In genomic region chr15:70323111-70323851, GRCh38 we compare ENCODE assay signal across 11 cellular contexts.
A peak's percentile ranks its signal among the peaks of the same experiment; 100 is the strongest.
DNase-seq lines count a peak whose midpoint lies in the region; ATAC-seq, FAIRE-seq and TF ChIP-seq lines count a peak whose summit lies in the region.
"Had no signal": no experiment of that assay in that cellular context is flagged by ENCODE, and none has a peak within 500 bp of the region (broad histone marks: within the 10 kb centered on the region; RNA-seq: fewer than 3 reads in every experiment).

No MANE protein-coding gene starts in this region.

- H3K9me3 ChIP-seq in liver (ENCODE audit: control insufficient read depth in 4 of 4, low read length in 3 of 4) (no peaks in the 10 kb centered on the region), HepG2 (ENCODE audit: low read length) (no peaks in the 10 kb centered on the region), mucosa of rectum (ENCODE audit: control insufficient read depth in 2 of 2, low read length in 2 of 2) (no peaks in the 10 kb centered on the region), aorta (ENCODE audit: control insufficient read depth, low read length) (no peaks in the 10 kb centered on the region)

- BruUV-seq in HepG2 (replicated peaks; lab: Mats Ljungman, UMichigan), result no TSS peak

- no peak for FAIRE-seq in HepG2 (lab: Jason Lieb, UNC)
- FAIRE-seq: endothelial cell of umbilical vein had no signal

- TF ChIP-seq POLR2A in HepG2 (IDR thresholded peaks at IDR 0.05; ENCODE audit: insufficient read depth in 1 of 2, low read depth in 2 of 2, low read length in 2 of 2), result no peak

- peak in 1 of 2 donors; percentile 44 for TF ChIP-seq RAD21 in liver (IDR thresholded peaks at IDR 0.05)
- TF ChIP-seq RAD21 in HepG2 (CRISPR knock-in tag; IDR thresholded peaks at IDR 0.05), result no peak

- no peak overlapping the region for H3K9ac ChIP-seq in liver (ENCODE audit: low read depth in 1 of 2, low read length in 2 of 2)
- no peak overlapping the region for H3K9ac ChIP-seq in HepG2 (ENCODE audit: insufficient read depth, low read depth, low read length)
- H3K9ac ChIP-seq in mucosa of rectum (ENCODE audit: low read depth in 1 of 2, low read length in 2 of 2), result no peak overlapping the region
- H3K9ac ChIP-seq: parathyroid adenoma had no signal

- H3K27ac ChIP-seq in liver (ENCODE audit: low read depth in 1 of 2, low read length in 2 of 2) (peak overlapping the region in 1 of 2 donors; percentile 27), HepG2 (ENCODE audit: extremely low read length, insufficient read depth, low read length) (no peak overlapping the region), brain microvascular endothelial cell (no peak overlapping the region), mucosa of rectum (ENCODE audit: low read depth in 2 of 2, low read length in 2 of 2) (peak overlapping the region; percentile 11 to 61), aorta (ENCODE audit: low read depth in 1 of 2, low read length in 2 of 2) (no peak overlapping the region), coronary artery (peak overlapping the region in 1 of 2 donors; percentile 60)
- H3K27ac ChIP-seq: parathyroid adenoma had no signal

- DNase-seq in HepG2 (ENCODE audit: low spot score), result no peak
- peak; percentile 25 for DNase-seq in brain microvascular endothelial cell
- peak; percentile 78 to 82 for DNase-seq in aorta
- DNase-seq in activated CD8-positive, alpha-beta memory T cell treated with anti-CD3 and anti-CD28 coated beads, Interleukin-2, amount 50 U/mL, for 4 hours, result no peak
- DNase-seq in mesenteric fat pad (ENCODE audit: low spot score), result no peak
- no peak for DNase-seq in coronary artery (ENCODE audit: low spot score)
- DNase-seq: CD4-positive, alpha-beta memory T cell had no signal

- no peak for TF ChIP-seq CTCF in liver (IDR thresholded peaks at IDR 0.05; ENCODE audit: low read depth, low read length, missing input control)
- TF ChIP-seq CTCF in HepG2 (CRISPR knock-in tag; IDR thresholded peaks at IDR 0.05), result no peak
- TF ChIP-seq CTCF in brain microvascular endothelial cell (IDR thresholded peaks at IDR 0.05; ENCODE audit: low read depth, low read length, missing control alignments), result no peak
- TF ChIP-seq CTCF in coronary artery (IDR thresholded peaks at IDR 0.05), result no peak

- CTCF ChIA-PET in HepG2 (lab: Yijun Ruan, JAX; ENCODE audit: low intra/inter-chr PET ratio, low total read pairs), result no interaction called here

- H3K36me3 ChIP-seq in liver (ENCODE audit: control insufficient read depth in 4 of 4, insufficient read depth in 3 of 4, low read depth in 1 of 4, low read length in 3 of 4) (no peaks in the 10 kb centered on the region), HepG2 (replicated peaks in 1 of 2; ENCODE audit: control insufficient read depth in 1 of 2, insufficient read depth in 2 of 2, low read length in 2 of 2) (no peaks in the 10 kb centered on the region), brain microvascular endothelial cell (replicated peaks) (no peaks in the 10 kb centered on the region), mucosa of rectum (ENCODE audit: control insufficient read depth in 2 of 2, insufficient read depth in 2 of 2, low read length in 2 of 2) (no peaks in the 10 kb centered on the region), aorta (ENCODE audit: control insufficient read depth in 1 of 2, insufficient read depth in 2 of 2, low read length in 1 of 2) (no peaks in the 10 kb centered on the region)

- TF ChIP-seq EP300 in HepG2 (IDR thresholded peaks at IDR 0.05; ENCODE audit: low read depth in 2 of 2, low read length in 2 of 2) (no peak), HepG2 (CRISPR knock-in tag; IDR thresholded peaks at IDR 0.05; ENCODE audit: borderline replicate concordance) (no peak)

- intact Hi-C loops in HepG2 (cut with micrococcal nuclease; ENCODE audit: unreplicated experiment), result no loop called here
- intact Hi-C loops in aorta (cut with DNase I), result no loop called here

- in situ Hi-C loops in HepG2 (cut with HindIII; ENCODE audit: extremely low pct_ligation_motif_present, low pct_unique_long_range_greater_than_20kb) (no loop called here), brain microvascular endothelial cell (cut with HindIII; ENCODE audit: low pct_ligation_motif_present, low sequenced_read_pairs) (no loop called here)

- WGBS in liver, result 80% methylated on average over 11 of the region's 11 CpGs
- WGBS in HepG2 (ENCODE audit: low lambda C conversion rate), result 55% methylated on average over 8 of the region's 11 CpGs
- WGBS in aorta, 2 donors, result 63 to 77% methylated on average over 11 of the region's 11 CpGs

- H3K4me1 ChIP-seq in liver (ENCODE audit: control insufficient read depth in 4 of 4, insufficient read depth in 4 of 4, low read length in 3 of 4) (peaks cover 0 to 5% (median 0%) of the 10 kb centered on the region in 4 donors), HepG2 (ENCODE audit: insufficient read depth, low read length) (no peaks in the 10 kb centered on the region), mucosa of rectum (ENCODE audit: control insufficient read depth in 2 of 2, insufficient read depth in 2 of 2, low read length in 2 of 2) (peaks cover 34 to 39% of the 10 kb centered on the region in 2 donors), aorta (ENCODE audit: control insufficient read depth in 1 of 2, insufficient read depth in 2 of 2, low read length in 2 of 2) (no peaks in the 10 kb centered on the region)

- no peaks in the 10 kb centered on the region for H4K20me1 ChIP-seq in HepG2 (ENCODE audit: insufficient read depth, low read length)

- no peak for ATAC-seq in HepG2
- peak; percentile 78 for ATAC-seq in aorta (ENCODE audit: low FRiP score)

- H3K79me2 ChIP-seq in HepG2 (ENCODE audit: insufficient read depth, low read length), result no peaks in the 10 kb centered on the region
- H3K79me2 ChIP-seq: parathyroid adenoma had no signal

- POLR2A ChIA-PET in HepG2 (lab: Yijun Ruan, JAX), result no interaction called here

- no peak overlapping the region for H3K4me2 ChIP-seq in HepG2 (ENCODE audit: low read depth, low read length)

- no peak overlapping the region for H2AFZ ChIP-seq in HepG2 (ENCODE audit: low read length)
- H2AFZ ChIP-seq: parathyroid adenoma had no signal

- H3K27me3 ChIP-seq in liver (ENCODE audit: control insufficient read depth in 4 of 4, insufficient read depth in 4 of 4, low read length in 3 of 4) (no peaks in the 10 kb centered on the region), HepG2 (ENCODE audit: control insufficient read depth in 1 of 2, insufficient read depth in 2 of 2, low read length in 2 of 2) (peaks cover 0 to 8% of the 10 kb centered on the region in 2 experiments; a peak in 3 of 5 replicates), brain microvascular endothelial cell (replicated peaks) (no peaks in the 10 kb centered on the region), mucosa of rectum (ENCODE audit: control insufficient read depth in 2 of 2, insufficient read depth in 2 of 2, low read length in 2 of 2) (peaks cover 0 to 2% of the 10 kb centered on the region in 2 donors), aorta (ENCODE audit: control insufficient read depth in 1 of 2, insufficient read depth in 2 of 2, low read length in 1 of 2) (no peaks in the 10 kb centered on the region)

- H3K4me3 ChIP-seq in liver (ENCODE audit: low read depth in 1 of 3, low read length in 3 of 3) (no peak overlapping the region), HepG2 (replicated peaks in 1 of 3; ENCODE audit: insufficient read depth in 1 of 3, low read depth in 2 of 3, low read length in 3 of 3) (no peak overlapping the region), brain microvascular endothelial cell (ENCODE audit: low read depth, low read length) (no peak overlapping the region), mucosa of rectum (ENCODE audit: low read length in 2 of 2) (no peak overlapping the region), aorta (ENCODE audit: low read length in 2 of 2) (no peak overlapping the region), coronary artery (no peak overlapping the region)

TF ChIP-seq in liver, 16 proteins besides CTCF, POLR2A, EP300 and RAD21 (continues in another document):
- TF ChIP-seq NR2F2 (IDR thresholded peaks at IDR 0.05), result peak; percentile 53
- no peak for TF ChIP-seq MAX (IDR thresholded peaks at IDR 0.05)
- TF ChIP-seq HNF4G (IDR thresholded peaks at IDR 0.05), result no peak
- TF ChIP-seq SP1 (IDR thresholded peaks at IDR 0.05), result peak; percentile 14
- peak; percentile 42 to 47 for TF ChIP-seq RXRA (IDR thresholded peaks at IDR 0.05)
- TF ChIP-seq FOXA1 (IDR thresholded peaks at IDR 0.05), result no peak

TF ChIP-seq in HepG2, 621 proteins besides CTCF, POLR2A, EP300 and RAD21:
- TF ChIP-seq ZNF501 (CRISPR knock-in tag; IDR thresholded peaks at IDR 0.05) (no peak), CAMTA2 (CRISPR knock-in tag; IDR thresholded peaks at IDR 0.05; ENCODE audit: borderline replicate concordance) (no peak), IRF9 (CRISPR knock-in tag; IDR thresholded peaks at IDR 0.05; ENCODE audit: borderline replicate concordance) (no peak)

Comparison
In these comparisons a context has a peak if more than half of its experiments do, and no peak if none do; other contexts are left out.
1. H3K27ac ChIP-seq: peak in mucosa of rectum (2 of 2); none in HepG2 (single experiment), brain microvascular endothelial cell (single experiment) and aorta (0 of 2).
2. DNase-seq: peak in brain microvascular endothelial cell (single experiment) and aorta (2 of 2); none in HepG2 (single experiment), activated CD8-positive, alpha-beta memory T cell treated with anti-CD3 and anti-CD28 coated beads, Interleukin-2, amount 50 U/mL, for 4 hours (single experiment), mesenteric fat pad (single experiment) and coronary artery (single experiment).